Comparison of ENCODE assay signal across 3 cellular contexts in the genomic region with DNA sequence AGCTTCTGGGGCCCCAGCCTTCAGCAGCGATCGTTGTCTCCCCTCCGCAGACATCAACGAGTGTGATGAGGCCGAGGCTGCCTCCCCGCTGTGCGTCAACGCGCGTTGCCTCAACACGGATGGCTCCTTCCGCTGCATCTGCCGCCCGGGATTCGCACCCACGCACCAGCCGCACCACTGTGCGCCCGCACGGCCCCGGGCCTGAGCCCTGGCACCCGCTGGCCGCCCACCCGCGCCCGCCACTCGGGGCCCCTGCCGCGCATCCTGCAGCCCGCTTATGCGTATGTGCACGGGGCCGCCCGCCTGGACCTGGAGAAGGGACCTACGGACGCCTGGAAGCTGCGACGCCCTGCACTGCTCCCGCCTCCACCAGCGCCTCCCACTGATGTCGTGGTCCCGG.
TF ChIP-seq lines count a peak whose summit lies in the region.

No MANE protein-coding gene starts in this region.

TF ChIP-seq in SK-N-SH, 30 proteins besides CTCF, POLR2A, EP300 and RAD21:
- TF ChIP-seq MEF2A (IDR thresholded peaks at IDR 0.05; ENCODE audit: borderline replicate concordance, low read depth) (no peak), TAF1 (IDR thresholded peaks at IDR 0.05; ENCODE audit: borderline replicate concordance, low read depth, low read length) (no peak), TEAD4 (IDR thresholded peaks at IDR 0.05; ENCODE audit: borderline replicate concordance, insufficient read depth) (no peak), SIN3A (IDR thresholded peaks at IDR 0.05; ENCODE audit: borderline replicate concordance, low read depth, low read length) (no peak)
- TF ChIP-seq, protein P1, sequence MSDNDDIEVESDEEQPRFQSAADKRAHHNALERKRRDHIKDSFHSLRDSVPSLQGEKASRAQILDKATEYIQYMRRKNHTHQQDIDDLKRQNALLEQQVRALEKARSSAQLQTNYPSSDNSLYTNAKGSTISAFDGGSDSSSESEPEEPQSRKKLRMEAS (IDR thresholded peaks at IDR 0.05; ENCODE audit: low read depth): no peak

TF ChIP-seq in SK-N-SH treated with all-trans-retinoic acid at 6 μM for 48 hours, 23 proteins besides CTCF, POLR2A, EP300 and RAD21:
- TF ChIP-seq SNAI2 (CRISPR knock-in tag; IDR thresholded peaks at IDR 0.05): no peak
- no peak for TF ChIP-seq ZC3H10 (CRISPR knock-in tag; IDR thresholded peaks at IDR 0.05)
- TF ChIP-seq ZFP3 (CRISPR knock-in tag; IDR thresholded peaks at IDR 0.05): no peak
- no peak for TF ChIP-seq GLIS3 (CRISPR knock-in tag; IDR thresholded peaks at IDR 0.05)
- TF ChIP-seq ISL1 (CRISPR knock-in tag; IDR thresholded peaks at IDR 0.05): no peak
- TF ChIP-seq, protein P2, sequence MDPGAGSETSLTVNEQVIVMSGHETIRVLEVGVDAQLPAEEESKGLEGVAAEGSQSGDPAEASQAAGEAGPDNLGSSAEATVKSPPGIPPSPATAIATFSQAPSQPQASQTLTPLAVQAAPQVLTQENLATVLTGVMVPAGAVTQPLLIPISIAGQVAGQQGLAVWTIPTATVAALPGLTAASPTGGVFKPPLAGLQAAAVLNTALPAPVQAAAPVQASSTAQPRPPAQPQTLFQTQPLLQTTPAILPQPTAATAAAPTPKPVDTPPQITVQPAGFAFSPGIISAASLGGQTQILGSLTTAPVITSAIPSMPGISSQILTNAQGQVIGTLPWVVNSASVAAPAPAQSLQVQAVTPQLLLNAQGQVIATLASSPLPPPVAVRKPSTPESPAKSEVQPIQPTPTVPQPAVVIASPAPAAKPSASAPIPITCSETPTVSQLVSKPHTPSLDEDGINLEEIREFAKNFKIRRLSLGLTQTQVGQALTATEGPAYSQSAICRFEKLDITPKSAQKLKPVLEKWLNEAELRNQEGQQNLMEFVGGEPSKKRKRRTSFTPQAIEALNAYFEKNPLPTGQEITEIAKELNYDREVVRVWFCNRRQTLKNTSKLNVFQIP (CRISPR knock-in tag; IDR thresholded peaks at IDR 0.05; ENCODE audit: borderline replicate concordance, low read depth): no peak
- TF ChIP-seq ARNTL (CRISPR knock-in tag; IDR thresholded peaks at IDR 0.05; ENCODE audit: borderline replicate concordance, low read depth): no peak
- TF ChIP-seq, protein P3, sequence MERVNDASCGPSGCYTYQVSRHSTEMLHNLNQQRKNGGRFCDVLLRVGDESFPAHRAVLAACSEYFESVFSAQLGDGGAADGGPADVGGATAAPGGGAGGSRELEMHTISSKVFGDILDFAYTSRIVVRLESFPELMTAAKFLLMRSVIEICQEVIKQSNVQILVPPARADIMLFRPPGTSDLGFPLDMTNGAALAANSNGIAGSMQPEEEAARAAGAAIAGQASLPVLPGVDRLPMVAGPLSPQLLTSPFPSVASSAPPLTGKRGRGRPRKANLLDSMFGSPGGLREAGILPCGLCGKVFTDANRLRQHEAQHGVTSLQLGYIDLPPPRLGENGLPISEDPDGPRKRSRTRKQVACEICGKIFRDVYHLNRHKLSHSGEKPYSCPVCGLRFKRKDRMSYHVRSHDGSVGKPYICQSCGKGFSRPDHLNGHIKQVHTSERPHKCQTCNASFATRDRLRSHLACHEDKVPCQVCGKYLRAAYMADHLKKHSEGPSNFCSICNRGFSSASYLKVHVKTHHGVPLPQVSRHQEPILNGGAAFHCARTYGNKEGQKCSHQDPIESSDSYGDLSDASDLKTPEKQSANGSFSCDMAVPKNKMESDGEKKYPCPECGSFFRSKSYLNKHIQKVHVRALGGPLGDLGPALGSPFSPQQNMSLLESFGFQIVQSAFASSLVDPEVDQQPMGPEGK (CRISPR knock-in tag; IDR thresholded peaks at IDR 0.05; ENCODE audit: borderline replicate concordance): no peak
- TF ChIP-seq ZFP30 (CRISPR knock-in tag; IDR thresholded peaks at IDR 0.05): no peak
- TF ChIP-seq ZNF8 (CRISPR knock-in tag; IDR thresholded peaks at IDR 0.05): no peak
- TF ChIP-seq ESRRG (CRISPR knock-in tag; IDR thresholded peaks at IDR 0.05): no peak
- no peak for TF ChIP-seq PPARA (CRISPR knock-in tag; IDR thresholded peaks at IDR 0.05; ENCODE audit: borderline replicate concordance)
- TF ChIP-seq, protein P4, sequence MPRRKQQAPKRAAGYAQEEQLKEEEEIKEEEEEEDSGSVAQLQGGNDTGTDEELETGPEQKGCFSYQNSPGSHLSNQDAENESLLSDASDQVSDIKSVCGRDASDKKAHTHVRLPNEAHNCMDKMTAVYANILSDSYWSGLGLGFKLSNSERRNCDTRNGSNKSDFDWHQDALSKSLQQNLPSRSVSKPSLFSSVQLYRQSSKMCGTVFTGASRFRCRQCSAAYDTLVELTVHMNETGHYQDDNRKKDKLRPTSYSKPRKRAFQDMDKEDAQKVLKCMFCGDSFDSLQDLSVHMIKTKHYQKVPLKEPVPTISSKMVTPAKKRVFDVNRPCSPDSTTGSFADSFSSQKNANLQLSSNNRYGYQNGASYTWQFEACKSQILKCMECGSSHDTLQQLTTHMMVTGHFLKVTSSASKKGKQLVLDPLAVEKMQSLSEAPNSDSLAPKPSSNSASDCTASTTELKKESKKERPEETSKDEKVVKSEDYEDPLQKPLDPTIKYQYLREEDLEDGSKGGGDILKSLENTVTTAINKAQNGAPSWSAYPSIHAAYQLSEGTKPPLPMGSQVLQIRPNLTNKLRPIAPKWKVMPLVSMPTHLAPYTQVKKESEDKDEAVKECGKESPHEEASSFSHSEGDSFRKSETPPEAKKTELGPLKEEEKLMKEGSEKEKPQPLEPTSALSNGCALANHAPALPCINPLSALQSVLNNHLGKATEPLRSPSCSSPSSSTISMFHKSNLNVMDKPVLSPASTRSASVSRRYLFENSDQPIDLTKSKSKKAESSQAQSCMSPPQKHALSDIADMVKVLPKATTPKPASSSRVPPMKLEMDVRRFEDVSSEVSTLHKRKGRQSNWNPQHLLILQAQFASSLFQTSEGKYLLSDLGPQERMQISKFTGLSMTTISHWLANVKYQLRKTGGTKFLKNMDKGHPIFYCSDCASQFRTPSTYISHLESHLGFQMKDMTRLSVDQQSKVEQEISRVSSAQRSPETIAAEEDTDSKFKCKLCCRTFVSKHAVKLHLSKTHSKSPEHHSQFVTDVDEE (CRISPR knock-in tag; IDR thresholded peaks at IDR 0.05): no peak
- TF ChIP-seq CSDC2 (CRISPR knock-in tag; IDR thresholded peaks at IDR 0.05): no peak
- TF ChIP-seq OSR1 (CRISPR knock-in tag; IDR thresholded peaks at IDR 0.05): no peak

TF ChIP-seq in K562, 482 proteins besides CTCF, POLR2A, EP300 and RAD21:
- TF ChIP-seq, protein P5, sequence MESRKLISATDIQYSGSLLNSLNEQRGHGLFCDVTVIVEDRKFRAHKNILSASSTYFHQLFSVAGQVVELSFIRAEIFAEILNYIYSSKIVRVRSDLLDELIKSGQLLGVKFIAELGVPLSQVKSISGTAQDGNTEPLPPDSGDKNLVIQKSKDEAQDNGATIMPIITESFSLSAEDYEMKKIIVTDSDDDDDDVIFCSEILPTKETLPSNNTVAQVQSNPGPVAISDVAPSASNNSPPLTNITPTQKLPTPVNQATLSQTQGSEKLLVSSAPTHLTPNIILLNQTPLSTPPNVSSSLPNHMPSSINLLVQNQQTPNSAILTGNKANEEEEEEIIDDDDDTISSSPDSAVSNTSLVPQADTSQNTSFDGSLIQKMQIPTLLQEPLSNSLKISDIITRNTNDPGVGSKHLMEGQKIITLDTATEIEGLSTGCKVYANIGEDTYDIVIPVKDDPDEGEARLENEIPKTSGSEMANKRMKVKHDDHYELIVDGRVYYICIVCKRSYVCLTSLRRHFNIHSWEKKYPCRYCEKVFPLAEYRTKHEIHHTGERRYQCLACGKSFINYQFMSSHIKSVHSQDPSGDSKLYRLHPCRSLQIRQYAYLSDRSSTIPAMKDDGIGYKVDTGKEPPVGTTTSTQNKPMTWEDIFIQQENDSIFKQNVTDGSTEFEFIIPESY (CRISPR knock-in tag; IDR thresholded peaks at IDR 0.05): peak; percentile 82
- peak; percentile 28; the same call in 1 of the 2 replicates for TF ChIP-seq RBFOX2 (IDR thresholded peaks at IDR 0.05; ENCODE audit: low read depth, low read length)
- no peak for TF ChIP-seq ETV1 (tag; conservative IDR thresholded peaks at IDR 0.05; ENCODE audit: low read depth)
